In genomic region chr17:45429338-45430005, GRCh38 we compare ENCODE assay signal across 1 cellular context.
TF ChIP-seq lines count a peak whose summit lies in the region.

No MANE protein-coding gene starts in this region.

TF ChIP-seq in HepG2, 621 proteins besides CTCF, POLR2A, EP300 and RAD21 (continues in another document):
- TF ChIP-seq BCL3 (CRISPR knock-in tag; IDR thresholded peaks at IDR 0.05): peak; percentile 14; the same call in 1 of the 2 replicates
- no peak for TF ChIP-seq HNRNPK (IDR thresholded peaks at IDR 0.05; ENCODE audit: low read depth, low read length, poor library complexity, severe bottlenecking)
- peak; percentile 74; the same call in 1 of the 2 replicates for TF ChIP-seq ZNF572 (CRISPR knock-in tag; IDR thresholded peaks at IDR 0.05)
- 0 out of 2 replicates have a peak, but pooled peaks have one; percentile 31 for TF ChIP-seq ZBTB39 (CRISPR knock-in tag; IDR thresholded peaks at IDR 0.05)
- TF ChIP-seq MTA1 (CRISPR knock-in tag; IDR thresholded peaks at IDR 0.05; ENCODE audit: borderline replicate concordance): peak; percentile 85; the same call in 1 of the 2 replicates
- peak; percentile 61; the same call in 1 of the 2 replicates for TF ChIP-seq IRF9 (CRISPR knock-in tag; IDR thresholded peaks at IDR 0.05; ENCODE audit: borderline replicate concordance)
- TF ChIP-seq NR2C2 (CRISPR knock-in tag; IDR thresholded peaks at IDR 0.05; ENCODE audit: borderline replicate concordance): no peak
- 0 out of 2 replicates have a peak, but pooled peaks have one; percentile 43 for TF ChIP-seq ZFP91 (CRISPR knock-in tag; IDR thresholded peaks at IDR 0.05; ENCODE audit: borderline replicate concordance)
- TF ChIP-seq SPEN (CRISPR knock-in tag; IDR thresholded peaks at IDR 0.05; ENCODE audit: low read depth): 0 out of 2 replicates have a peak, but pooled peaks have one; percentile 29
- peak; percentile 74; the same call in 1 of the 2 replicates for TF ChIP-seq ZNF761 (CRISPR knock-in tag; conservative IDR thresholded peaks at IDR 0.05)
- 0 out of 2 replicates have a peak, but pooled peaks have one; percentile 17 for TF ChIP-seq HOXA5 (CRISPR knock-in tag; IDR thresholded peaks at IDR 0.05)
- TF ChIP-seq SRY (CRISPR knock-in tag; IDR thresholded peaks at IDR 0.05): no peak
- TF ChIP-seq TSC22D2 (CRISPR knock-in tag; IDR thresholded peaks at IDR 0.05; ENCODE audit: borderline replicate concordance): peak; percentile 43; the same call in 1 of the 2 replicates
- 0 out of 2 replicates have a peak, but pooled peaks have one; percentile 28 for TF ChIP-seq ZGPAT (CRISPR knock-in tag; IDR thresholded peaks at IDR 0.05)
- peak; percentile 75; the same call in 1 of the 2 replicates for TF ChIP-seq MYPOP (CRISPR knock-in tag; IDR thresholded peaks at IDR 0.05)
- 0 out of 2 replicates have a peak, but pooled peaks have one; percentile 16 for TF ChIP-seq THAP11 (CRISPR knock-in tag; IDR thresholded peaks at IDR 0.05)
- TF ChIP-seq ZNF205 (CRISPR knock-in tag; IDR thresholded peaks at IDR 0.05): 0 out of 2 replicates have a peak, but pooled peaks have one; percentile 18
- peak; percentile 73 for TF ChIP-seq ZFY (CRISPR knock-in tag; IDR thresholded peaks at IDR 0.05)
- peak; percentile 98 for TF ChIP-seq MTF2 (CRISPR knock-in tag; IDR thresholded peaks at IDR 0.05; ENCODE audit: borderline replicate concordance)
- no peak for TF ChIP-seq SRSF9 (IDR thresholded peaks at IDR 0.05; ENCODE audit: borderline replicate concordance, insufficient read depth, low read depth, low read length, poor library complexity, severe bottlenecking)
- TF ChIP-seq AHDC1 (CRISPR knock-in tag; IDR thresholded peaks at IDR 0.05; ENCODE audit: borderline replicate concordance): no peak
- no peak for TF ChIP-seq MAFK (conservative IDR thresholded peaks at IDR 0.05 in 1 of 2, IDR thresholded peaks at IDR 0.05 in 1 of 2; ENCODE audit: low read length in 2 of 2)
- no peak for TF ChIP-seq DNMT3B (CRISPR knock-in tag; conservative IDR thresholded peaks at IDR 0.05)
- TF ChIP-seq PLRG1 (conservative IDR thresholded peaks at IDR 0.05): no peak
- peak; percentile 4; the same call in 1 of the 2 replicates for TF ChIP-seq TMF1 (CRISPR knock-in tag; IDR thresholded peaks at IDR 0.05; ENCODE audit: low read depth)
- 0 out of 2 replicates have a peak, but pooled peaks have one; percentile 28 for TF ChIP-seq HOXD1 (CRISPR knock-in tag; IDR thresholded peaks at IDR 0.05)
- TF ChIP-seq RNF2 (conservative IDR thresholded peaks at IDR 0.05; ENCODE audit: low read depth): 0 out of 2 replicates have a peak, but pooled peaks have one; percentile 35
- 0 out of 2 replicates have a peak, but pooled peaks have one; percentile 32 for TF ChIP-seq FOXC1 (CRISPR knock-in tag; IDR thresholded peaks at IDR 0.05; ENCODE audit: borderline replicate concordance)
- 0 out of 2 replicates have a peak, but pooled peaks have one; percentile 13 for TF ChIP-seq SAP130 (CRISPR knock-in tag; IDR thresholded peaks at IDR 0.05; ENCODE audit: low read depth)
- 0 out of 2 replicates have a peak, but pooled peaks have one; percentile 37 for TF ChIP-seq HINFP (CRISPR knock-in tag; IDR thresholded peaks at IDR 0.05; ENCODE audit: low read depth)
- TF ChIP-seq KLF6 (CRISPR knock-in tag; IDR thresholded peaks at IDR 0.05): 0 out of 2 replicates have a peak, but pooled peaks have one; percentile 21
- TF ChIP-seq THYN1 (CRISPR knock-in tag; IDR thresholded peaks at IDR 0.05; ENCODE audit: borderline replicate concordance, low read depth): no peak
- TF ChIP-seq JUN (CRISPR knock-in tag; IDR thresholded peaks at IDR 0.05): no peak
- no peak for TF ChIP-seq ZKSCAN8 (CRISPR knock-in tag; IDR thresholded peaks at IDR 0.05; ENCODE audit: borderline replicate concordance)
- TF ChIP-seq ZNF580 (CRISPR knock-in tag; IDR thresholded peaks at IDR 0.05; ENCODE audit: borderline replicate concordance, low read depth): no peak
- TF ChIP-seq RBFOX2 (IDR thresholded peaks at IDR 0.05; ENCODE audit: low read depth, low read length): no peak
- peak; percentile 61; the same call in 1 of the 2 replicates for TF ChIP-seq UBTF (CRISPR knock-in tag; IDR thresholded peaks at IDR 0.05)
- TF ChIP-seq CBX2 (IDR thresholded peaks at IDR 0.05; ENCODE audit: low read depth, low read length): no peak
- TF ChIP-seq CBX2 (CRISPR knock-in tag; IDR thresholded peaks at IDR 0.05; ENCODE audit: low read depth): peak; percentile 28; the same call in 1 of the 2 replicates
- TF ChIP-seq ZNF431 (CRISPR knock-in tag; IDR thresholded peaks at IDR 0.05; ENCODE audit: borderline replicate concordance, low read depth): 0 out of 2 replicates have a peak, but pooled peaks have one; percentile 44
- TF ChIP-seq ARHGAP35 (CRISPR knock-in tag; IDR thresholded peaks at IDR 0.05; ENCODE audit: borderline replicate concordance): peak; percentile 82
